In the genomic region with DNA sequence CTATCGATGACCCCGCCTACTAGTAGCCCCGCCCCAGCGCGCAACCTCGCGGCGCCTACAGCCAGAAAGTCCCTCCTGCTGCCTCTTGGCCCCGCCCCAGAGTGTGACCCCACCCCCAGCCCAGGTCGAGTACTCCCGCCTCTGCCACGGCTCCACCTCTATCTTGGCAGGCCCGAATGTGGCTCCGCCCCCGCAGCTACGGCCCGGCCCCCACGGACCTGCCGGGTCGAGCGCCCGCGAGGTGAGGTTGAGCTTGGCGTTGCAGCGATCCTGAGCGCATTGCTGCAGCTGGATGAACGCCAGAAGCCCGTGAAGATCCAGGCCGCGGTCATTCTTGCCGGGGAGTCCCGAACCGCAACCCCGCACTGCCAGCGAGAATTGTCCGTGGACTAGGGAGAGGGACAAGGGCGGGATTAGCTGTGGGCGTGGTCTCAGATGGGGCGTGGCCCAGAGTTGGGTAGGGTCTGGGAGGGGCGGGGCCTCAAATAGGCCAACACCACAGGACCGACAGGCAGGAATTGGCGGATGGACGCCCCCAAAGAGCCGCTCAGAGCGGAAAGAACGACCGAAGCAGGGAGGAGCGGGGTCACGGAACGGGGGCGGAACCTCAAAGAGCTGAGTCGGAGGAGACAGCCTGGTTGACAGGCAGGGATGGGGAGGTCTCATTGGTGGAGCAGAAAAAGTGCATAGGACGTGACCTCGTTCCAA, we compare ENCODE assay signal across 8 cellular contexts. TPM values are rescaled to one million over a fixed set of nuclear protein-coding genes. Genes with fewer than 3 reads are reported as not detected.
DNase-seq lines count a peak whose midpoint lies in the region; ATAC-seq and TF ChIP-seq lines count a peak whose summit lies in the region.

No MANE protein-coding gene starts in this region.

- peaks cover 0 to 2% (median 0%) of the 10 kb centered on the region in 5 donors for H3K27me3 Mint-ChIP-seq in naive thymus-derived CD4-positive, alpha-beta T cell

- H3K4me1 ChIP-seq in naive thymus-derived CD4-positive, alpha-beta T cell (ENCODE audit: control insufficient read depth in 2 of 2, insufficient read depth in 2 of 2, low read length in 2 of 2), result peaks cover 8 to 19% of the 10 kb centered on the region in 2 donors

- no peak for TF ChIP-seq CTCF in fibroblast of mammary gland (conservative IDR thresholded peaks at IDR 0.05; ENCODE audit: control insufficient read depth, insufficient read depth, low read depth, low read length)

- POLR2A ChIA-PET in naive thymus-derived CD4-positive, alpha-beta T cell (lab: Charles Lee), result interaction anchor here (0.6 to 5.8 kb wide), 23 partner anchors 10 to 156 kb away, joined by 3 to 64 read pairs (median 3); a partner anchor contains a TSS

- no peaks in the 10 kb centered on the region for H3K9me3 ChIP-seq in naive thymus-derived CD4-positive, alpha-beta T cell (ENCODE audit: control insufficient read depth in 2 of 3, low read length in 3 of 3)

- peak overlapping the region; percentile 72 for H3K4me3 ChIP-seq in fibroblast of mammary gland (ENCODE audit: control insufficient read depth, low read depth, low read length)
- H3K4me3 ChIP-seq in naive thymus-derived CD4-positive, alpha-beta T cell (ENCODE audit: low read length), result peak overlapping the region; percentile 92

- intact Hi-C loops in naive thymus-derived CD4-positive, alpha-beta T cell (cut with micrococcal nuclease), result loop anchor here (1.0 to 10.0 kb wide), 16 partner anchors 12 to 292 kb away; a partner anchor contains a TSS

- peak; percentile 87 for ATAC-seq in GM21528 (IDR thresholded peaks at IDR 0.05; ENCODE audit: low FRiP score, unreplicated experiment)
- peak; percentile 92 for ATAC-seq in naive thymus-derived CD4-positive, alpha-beta T cell
- peak; percentile 88 for ATAC-seq in stimulated activated effector memory CD8-positive, alpha-beta T cell treated with anti-CD3 and anti-CD28 coated beads, Interleukin-12 subunit alpha, Interleukin-12 subunit beta, amount 100 ng/mL, for 72 hours

- CTCF ChIA-PET in naive thymus-derived CD4-positive, alpha-beta T cell (lab: Charles Lee), result interaction anchor here (0.6 to 5.2 kb wide), 10 partner anchors 9 to 133 kb away, joined by 3 to 31 read pairs (median 4); a partner anchor contains a TSS

- no peaks in the 10 kb centered on the region for H3K27me3 ChIP-seq in naive thymus-derived CD4-positive, alpha-beta T cell (ENCODE audit: control insufficient read depth in 2 of 2, insufficient read depth in 2 of 2, low read length in 2 of 2)

- peak overlapping the region; percentile 89 to 100 (median 99) for H3K27ac Mint-ChIP-seq in naive thymus-derived CD4-positive, alpha-beta T cell
- H3K27ac Mint-ChIP-seq in stimulated activated effector memory CD8-positive, alpha-beta T cell treated with anti-CD3 and anti-CD28 coated beads, Interleukin-12 subunit alpha, Interleukin-12 subunit beta, amount 100 ng/mL, for 72 hours, result peak overlapping the region; percentile 93

- peaks cover 23 to 67% (median 51%) of the 10 kb centered on the region in 7 donors for H3K4me1 Mint-ChIP-seq in naive thymus-derived CD4-positive, alpha-beta T cell
- H3K4me1 Mint-ChIP-seq in stimulated activated effector memory CD8-positive, alpha-beta T cell treated with anti-CD3 and anti-CD28 coated beads, Interleukin-12 subunit alpha, Interleukin-12 subunit beta, amount 100 ng/mL, for 72 hours, result peaks cover 42% of the 10 kb centered on the region

- H3K36me3 Mint-ChIP-seq in naive thymus-derived CD4-positive, alpha-beta T cell, result peaks cover 0 to 8% (median 0%) of the 10 kb centered on the region in 5 donors
- peaks cover 4% of the 10 kb centered on the region for H3K36me3 Mint-ChIP-seq in stimulated activated effector memory CD8-positive, alpha-beta T cell treated with anti-CD3 and anti-CD28 coated beads, Interleukin-12 subunit alpha, Interleukin-12 subunit beta, amount 100 ng/mL, for 72 hours

- H3K36me3 ChIP-seq in naive thymus-derived CD4-positive, alpha-beta T cell (ENCODE audit: control insufficient read depth in 2 of 3, insufficient read depth in 3 of 3, low read length in 3 of 3), result no peaks in the 10 kb centered on the region

- peak overlapping the region; percentile 87 to 99 (median 94) for H3K4me3 Mint-ChIP-seq in naive thymus-derived CD4-positive, alpha-beta T cell
- peak overlapping the region; percentile 89 for H3K4me3 Mint-ChIP-seq in stimulated activated effector memory CD8-positive, alpha-beta T cell treated with anti-CD3 and anti-CD28 coated beads, Interleukin-12 subunit alpha, Interleukin-12 subunit beta, amount 100 ng/mL, for 72 hours

- peak; percentile 89 for DNase-seq in DMS114 treated with DMSO at 0.1 percent for 48 hours (lab: John Stamatoyannopoulos, UW; ENCODE audit: unreplicated experiment)
- DNase-seq in HuH-7.5 (ENCODE audit: low spot score), result peak; percentile 94
- peak; percentile 93 for DNase-seq in RKO (ENCODE audit: low spot score)
- peak; percentile 99 to 100 for DNase-seq in activated T-helper 1 cell treated with anti-CD3 and anti-CD28 coated beads, Interleukin-2, amount 50 U/mL, for 16 hours (ENCODE audit: low read depth in 1 of 2, low spot score in 1 of 2)
- DNase-seq in fibroblast of mammary gland (ENCODE audit: low read depth), result peak; percentile 81
- DNase-seq in naive thymus-derived CD4-positive, alpha-beta T cell, result peak; percentile 94 to 100 (median 99)
- peak; percentile 91 to 98 for DNase-seq in stimulated activated effector memory CD8-positive, alpha-beta T cell treated with anti-CD3 and anti-CD28 coated beads, Interleukin-12 subunit alpha, Interleukin-12 subunit beta, amount 100 ng/mL, for 72 hours (ENCODE audit: low spot score in 2 of 2)

- no peaks in the 10 kb centered on the region for H3K9me3 Mint-ChIP-seq in naive thymus-derived CD4-positive, alpha-beta T cell
- no peaks in the 10 kb centered on the region for H3K9me3 Mint-ChIP-seq in stimulated activated effector memory CD8-positive, alpha-beta T cell treated with anti-CD3 and anti-CD28 coated beads, Interleukin-12 subunit alpha, Interleukin-12 subunit beta, amount 100 ng/mL, for 72 hours

- peak overlapping the region; percentile 92 for H3K27ac ChIP-seq in naive thymus-derived CD4-positive, alpha-beta T cell (ENCODE audit: low read depth, low read length)

RNA-seq across cellular contexts. Expression of a gene that starts 1.9 kb away (rescaled TPM):
- total RNA-seq in naive thymus-derived CD4-positive, alpha-beta T cell, result 10 to 100 TPM in 1 of 5 experiments, 1 to 10 TPM in 4; 1.1 to 30.6 (median 6.1) TPM
- 1 to 10 TPM; 6.5 to 9.1 TPM for polyA plus RNA-seq in naive thymus-derived CD4-positive, alpha-beta T cell

RNA-seq across cellular contexts. Expression of a gene that starts 41.0 kb away (rescaled TPM):
- 10 to 100 TPM; 24.5 to 98.8 (median 43.3) TPM for total RNA-seq in naive thymus-derived CD4-positive, alpha-beta T cell
- polyA plus RNA-seq in naive thymus-derived CD4-positive, alpha-beta T cell, result 1 to 10 TPM; 4.5 to 6.5 TPM

RNA-seq across cellular contexts. Expression of a gene that starts 48.8 kb away (rescaled TPM):
- total RNA-seq in naive thymus-derived CD4-positive, alpha-beta T cell, result 1 to 10 TPM in 1 of 5 experiments, not detected in 4; 1.1 TPM
- polyA plus RNA-seq in naive thymus-derived CD4-positive, alpha-beta T cell, result not detected

Comparison
In these comparisons a context has a peak if more than half of its experiments do, and no peak if none do; other contexts are left out.
1. Peak in every context shown above with its lines: DNase-seq, ATAC-seq, H3K4me3 ChIP-seq and H3K27ac ChIP-seq.